Comparison of ENCODE assay signal across 11 cellular contexts in genomic region chr16:84595052-84595481, GRCh38. TPM values are rescaled to one million over a fixed set of nuclear protein-coding genes. Genes with fewer than 3 reads are reported as not detected.
DNase-seq lines count a peak whose midpoint lies in the region; ATAC-seq and TF ChIP-seq lines count a peak whose summit lies in the region.
"Had no signal": no experiment of that assay in that cellular context is flagged by ENCODE, and none has a peak within 500 bp of the region (broad histone marks: within the 10 kb centered on the region; RNA-seq: fewer than 3 reads in every experiment).

No MANE protein-coding gene starts in this region.

- H3F3A ChIP-seq in GM23338 (replicated peaks; ENCODE audit: low read depth), result peaks cover 6% of the 10 kb centered on the region; the same call in 1 of the 2 replicates

- peaks cover 6% of the 10 kb centered on the region; the same call in 1 of the 2 replicates for H3K36me3 ChIP-seq in GM23338 (ENCODE audit: insufficient read depth)
- H3K36me3 ChIP-seq: left ventricle myocardium inferior had no signal

- peaks cover 24% of the 10 kb centered on the region for H3K4me1 ChIP-seq in GM23338 (ENCODE audit: insufficient read depth)

- H3K27ac Mint-ChIP-seq in GM23338, result no peak overlapping the region
- peak overlapping the region; percentile 91 for H3K27ac Mint-ChIP-seq in activated B cell treated with CpG ODN at 0.5 μM for 24 hours
- H3K27ac Mint-ChIP-seq in immature natural killer cell, result peak overlapping the region; percentile 74 to 96 (median 92)

- no peaks in the 10 kb centered on the region; the same call in 2 of the 3 replicates for H3K9me3 Mint-ChIP-seq in GM23338
- H3K9me3 Mint-ChIP-seq in activated B cell treated with CpG ODN at 0.5 μM for 24 hours, result no peaks in the 10 kb centered on the region
- no peaks in the 10 kb centered on the region for H3K9me3 Mint-ChIP-seq in immature natural killer cell

- POLR2A ChIA-PET in activated B cell treated with CpG ODN at 0.5 μM for 24 hours (lab: Charles Lee), result interaction anchor here (1.7 to 12.5 kb wide), 6 partner anchors 8 to 80 kb away, joined by 20 to 333 read pairs (median 32); partner anchors contain the start of gene COTL1

- DNase-seq in GM23338 (ENCODE audit: low spot score), result no peak
- no peak for DNase-seq in activated B cell treated with CpG ODN at 0.5 μM for 24 hours
- DNase-seq in immature natural killer cell, result no peak
- peak; percentile 81 for DNase-seq in retinal pigment epithelial cell (ENCODE audit: low read depth)
- DNase-seq in NCI-H524 treated with DMSO at 0.1 percent for 48 hours (lab: John Stamatoyannopoulos, UW), result no peak
- no peak for DNase-seq in activated CD4-positive, CD25-positive, alpha-beta regulatory T cell treated with anti-CD3 and anti-CD28 coated beads, Interleukin-2, amount 50 U/mL, for 72 hours
- DNase-seq in Ammon's horn (ENCODE audit: low spot score), result no peak
- DNase-seq: HCEC 1CT, left ventricle myocardium inferior, OCI-M1 had no signal

- H3K27me3 Mint-ChIP-seq in GM23338 (ENCODE audit: insufficient read depth, low read depth, poor library complexity) (peaks cover 14% of the 10 kb centered on the region), activated B cell treated with CpG ODN at 0.5 μM for 24 hours (no peaks in the 10 kb centered on the region), immature natural killer cell (ENCODE audit: low read depth in 3 of 3) (peaks cover 20 to 34% (median 27%) of the 10 kb centered on the region in 3 donors)

- H3K4me2 ChIP-seq in GM23338, result 0 out of 2 replicates have a peak overlapping the region, but pooled peaks have one; percentile 43

- 0 out of 2 replicates have a peak overlapping the region, but pooled peaks have one; percentile 14 for H3K27ac ChIP-seq in GM23338 (ENCODE audit: low read depth)
- H3K27ac ChIP-seq: left ventricle myocardium inferior had no signal

- no peak for TF ChIP-seq CTCF in GM23338 (conservative IDR thresholded peaks at IDR 0.05; ENCODE audit: low read depth in 2 of 2)
- TF ChIP-seq CTCF in activated B cell treated with CpG ODN at 0.5 μM for 24 hours (IDR thresholded peaks at IDR 0.05), result no peak
- TF ChIP-seq CTCF in retinal pigment epithelial cell (conservative IDR thresholded peaks at IDR 0.05; ENCODE audit: low read depth, low read length), result no peak

- H3K4me3 Mint-ChIP-seq in GM23338 (no peak overlapping the region), activated B cell treated with CpG ODN at 0.5 μM for 24 hours (peak overlapping the region; percentile 91), immature natural killer cell (peak overlapping the region; percentile 70 to 89 (median 75))

- ATAC-seq in GM23338, result no peak
- no peak for ATAC-seq in activated B cell treated with CpG ODN at 0.5 μM for 24 hours (ENCODE audit: low read depth)
- ATAC-seq in HG03565 (IDR thresholded peaks at IDR 0.05; ENCODE audit: unreplicated experiment), result no peak

- peaks cover 41% of the 10 kb centered on the region for H4K20me1 ChIP-seq in GM23338 (replicated peaks; ENCODE audit: insufficient read depth)

- H3K4me1 Mint-ChIP-seq in GM23338, result peaks cover 52% of the 10 kb centered on the region
- H3K4me1 Mint-ChIP-seq in activated B cell treated with CpG ODN at 0.5 μM for 24 hours, result peaks cover 87% of the 10 kb centered on the region
- H3K4me1 Mint-ChIP-seq in immature natural killer cell, result peaks cover 57 to 74% of the 10 kb centered on the region in 2 donors

- no peaks in the 10 kb centered on the region for H3K9me2 ChIP-seq in GM23338 (ENCODE audit: insufficient read depth)

- H3K4me3 ChIP-seq in GM23338, result no peak overlapping the region
- H3K4me3 ChIP-seq in retinal pigment epithelial cell (ENCODE audit: low read length), result no peak overlapping the region
- H3K4me3 ChIP-seq: left ventricle myocardium inferior had no signal

- peaks cover 18% of the 10 kb centered on the region for H3K36me3 Mint-ChIP-seq in GM23338 (ENCODE audit: low read depth)
- H3K36me3 Mint-ChIP-seq in activated B cell treated with CpG ODN at 0.5 μM for 24 hours (ENCODE audit: low read depth), result peaks cover 51% of the 10 kb centered on the region
- H3K36me3 Mint-ChIP-seq in immature natural killer cell, result peaks cover 0 to 4% (median 0%) of the 10 kb centered on the region in 3 donors

- H3K27me3 ChIP-seq in GM23338 (ENCODE audit: insufficient read depth), result no peaks in the 10 kb centered on the region

- peaks cover 64% of the 10 kb centered on the region for H3K79me2 ChIP-seq in GM23338 (replicated peaks; ENCODE audit: insufficient read depth)

- H2AFZ ChIP-seq in GM23338, result no peak overlapping the region

- intact Hi-C loops in activated B cell treated with CpG ODN at 0.5 μM for 24 hours (cut with micrococcal nuclease), result no loop called here

- CTCF ChIA-PET in activated B cell treated with CpG ODN at 0.5 μM for 24 hours (lab: Charles Lee), result interaction anchor here (2.0 to 2.4 kb wide), 2 partner anchors 27 to 84 kb away, joined by 5 to 9 read pairs; no protein-coding TSS in a partner anchor

TF ChIP-seq in GM23338, 12 proteins besides CTCF, POLR2A, EP300 and RAD21 (continues in another document):
- TF ChIP-seq EZH2phosphoT487 (IDR thresholded peaks at IDR 0.05; ENCODE audit: unreplicated experiment), result no peak
- TF ChIP-seq ETS1 (IDR thresholded peaks at IDR 0.05), result no peak
- TF ChIP-seq ZNF331 (CRISPR knock-in tag; IDR thresholded peaks at IDR 0.05; ENCODE audit: low read depth), result no peak
- TF ChIP-seq EZH2 (IDR thresholded peaks at IDR 0.05; ENCODE audit: low read depth, unreplicated experiment), result no peak
- TF ChIP-seq CREB1 (CRISPR knock-in tag; IDR thresholded peaks at IDR 0.05; ENCODE audit: low read depth), result no peak
- no peak for TF ChIP-seq JUNB (IDR thresholded peaks at IDR 0.05; ENCODE audit: unreplicated experiment)
- no peak for TF ChIP-seq REST (IDR thresholded peaks at IDR 0.05; ENCODE audit: unreplicated experiment)
- TF ChIP-seq NANOG (IDR thresholded peaks at IDR 0.05; ENCODE audit: borderline replicate concordance), result no peak
- TF ChIP-seq ZNF114 (CRISPR knock-in tag; IDR thresholded peaks at IDR 0.05), result no peak
- no peak for TF ChIP-seq POLR2AphosphoS5 (IDR thresholded peaks at IDR 0.05; ENCODE audit: low read depth)
- no peak for TF ChIP-seq STAT1 (IDR thresholded peaks at IDR 0.05; ENCODE audit: unreplicated experiment)

RNA-seq across cellular contexts. Expression of gene COTL1, which starts 22.8 kb away (rescaled TPM):
- total RNA-seq in GM23338 (2014; rRNA removed; shearing (Covaris generic)), result 111 and 117 TPM in 2 replicates
- polyA plus RNA-seq in GM23338 (2016; fragmentation: Nextera tagmentation; extraction: Ambion mirVana), result 165 and 166 TPM in 2 replicates
- 487 and 525 TPM in 2 replicates for total RNA-seq in activated B cell treated with CpG ODN at 0.5 μM for 24 hours
- 100 to 1,000 TPM; 193 to 268 (median 235) TPM for polyA plus RNA-seq in immature natural killer cell

RNA-seq across cellular contexts. Expression of gene KLHL36, which starts 53.2 kb away (rescaled TPM):
- total RNA-seq in GM23338 (2014; rRNA removed; shearing (Covaris generic)), result 54.6 and 70.4 TPM in 2 replicates
- 13.4 and 15.5 TPM in 2 replicates for polyA plus RNA-seq in GM23338 (2016; fragmentation: Nextera tagmentation; extraction: Ambion mirVana)
- 62.6 and 72.7 TPM in 2 replicates for total RNA-seq in activated B cell treated with CpG ODN at 0.5 μM for 24 hours
- 10 to 100 TPM; 18.0 to 28.0 (median 20.7) TPM for polyA plus RNA-seq in immature natural killer cell
